Comparison of ENCODE assay signal across 9 cellular contexts in genomic region chr2:197674546-197674945, GRCh38. TPM values are rescaled to one million over a fixed set of nuclear protein-coding genes. Genes with fewer than 3 reads are reported as not detected.
DNase-seq lines count a peak whose midpoint lies in the region; ATAC-seq and TF ChIP-seq lines count a peak whose summit lies in the region.
"Had no signal": no experiment of that assay in that cellular context is flagged by ENCODE, and none has a peak within 500 bp of the region (broad histone marks: within the 10 kb centered on the region; RNA-seq: fewer than 3 reads in every experiment).

No MANE protein-coding gene starts in this region.

- peaks cover 14% of the 10 kb centered on the region for H3K36me3 Mint-ChIP-seq in neural crest cell (ENCODE audit: low read depth)
- H3K36me3 Mint-ChIP-seq: activated CD8-positive, alpha-beta memory T cell treated with anti-CD3 and anti-CD28 coated beads, Interleukin-2, amount 10 ng/mL, durations not matched to agents 7 days and 5 days had no signal

- H3K4me3 ChIP-seq in adipocyte (ENCODE audit: low read length) = peak overlapping the region; percentile 87
- peak overlapping the region; percentile 54 to 63 for H3K4me3 ChIP-seq in foreskin fibroblast (ENCODE audit: low read depth in 1 of 2, low read length in 2 of 2)
- H3K4me3 ChIP-seq in uterus = peak overlapping the region; percentile 16 to 40

- peaks cover 26% of the 10 kb centered on the region for H3K4me1 ChIP-seq in adipocyte (ENCODE audit: control insufficient read depth, insufficient read depth, low read length)
- no peaks in the 10 kb centered on the region for H3K4me1 ChIP-seq in uterus

- H3K9ac ChIP-seq in adipocyte (ENCODE audit: low read length) = peak overlapping the region; percentile 87

- no peak for TF ChIP-seq CTCF in foreskin fibroblast (IDR thresholded peaks at IDR 0.05; ENCODE audit: low read depth, low read length)
- TF ChIP-seq CTCF in neural crest cell (conservative IDR thresholded peaks at IDR 0.05) = no peak
- no peak for TF ChIP-seq CTCF in uterus (IDR thresholded peaks at IDR 0.05)

- peak overlapping the region; percentile 52 to 88 for H3K27ac ChIP-seq in uterus

- intact Hi-C loops in uterus (cut with DNase I; ENCODE audit: low total_unique reads) = no loop called here

- H3K36me3 ChIP-seq in adipocyte (ENCODE audit: control insufficient read depth, insufficient read depth, low read length, severe bottlenecking) = no peaks in the 10 kb centered on the region
- H3K36me3 ChIP-seq in uterus = no peaks in the 10 kb centered on the region

- H3K27me3 ChIP-seq in adipocyte (replicated peaks; ENCODE audit: control insufficient read depth, insufficient read depth, low read length) (no peaks in the 10 kb centered on the region), uterus (no peaks in the 10 kb centered on the region)

- DNase-seq in adipocyte (ENCODE audit: low read depth) (peak; percentile 78), foreskin fibroblast (peak in 1 of 2 donors; percentile 55), neural crest cell (ENCODE audit: low read depth, low spot score) (no peak), uterus (no peak), NCI-H2227 (lab: John Stamatoyannopoulos, UW; ENCODE audit: unreplicated experiment) (no peak)
- DNase-seq: activated CD8-positive, alpha-beta memory T cell treated with anti-CD3 and anti-CD28 coated beads, Interleukin-2, amount 10 ng/mL, durations not matched to agents 7 days and 5 days; naive B cell had no signal

- ATAC-seq in HG02973 (IDR thresholded peaks at IDR 0.05; ENCODE audit: unreplicated experiment) (no peak), GM18870 (IDR thresholded peaks at IDR 0.05; ENCODE audit: unreplicated experiment) (no peak)
- ATAC-seq: activated CD8-positive, alpha-beta memory T cell treated with anti-CD3 and anti-CD28 coated beads, Interleukin-2, amount 10 ng/mL, durations not matched to agents 7 days and 5 days had no signal

- H3K9me3 ChIP-seq in adipocyte (ENCODE audit: control insufficient read depth, low read length) = no peaks in the 10 kb centered on the region
- no peaks in the 10 kb centered on the region for H3K9me3 ChIP-seq in uterus

- no peak overlapping the region for H3K27ac Mint-ChIP-seq in neural crest cell (ENCODE audit: unreplicated experiment)
- H3K27ac Mint-ChIP-seq: activated CD8-positive, alpha-beta memory T cell treated with anti-CD3 and anti-CD28 coated beads, Interleukin-2, amount 10 ng/mL, durations not matched to agents 7 days and 5 days; naive B cell had no signal

- H3K9me3 Mint-ChIP-seq in neural crest cell = peaks cover 6% of the 10 kb centered on the region

- H3K27me3 Mint-ChIP-seq in neural crest cell (ENCODE audit: low read depth) = no peaks in the 10 kb centered on the region

- TF ChIP-seq POLR2A in uterus (IDR thresholded peaks at IDR 0.05) = no peak

- peaks cover 58% of the 10 kb centered on the region for H3K4me1 Mint-ChIP-seq in neural crest cell
- H3K4me1 Mint-ChIP-seq: activated CD8-positive, alpha-beta memory T cell treated with anti-CD3 and anti-CD28 coated beads, Interleukin-2, amount 10 ng/mL, durations not matched to agents 7 days and 5 days; naive B cell had no signal

- peak overlapping the region; percentile 91 for H3K4me3 Mint-ChIP-seq in neural crest cell
- H3K4me3 Mint-ChIP-seq: activated CD8-positive, alpha-beta memory T cell treated with anti-CD3 and anti-CD28 coated beads, Interleukin-2, amount 10 ng/mL, durations not matched to agents 7 days and 5 days; naive B cell had no signal

RNA-seq across cellular contexts. Expression of gene RFTN2, which starts 0.8 kb away (rescaled TPM):
- total RNA-seq in neural crest cell (16.0 and 20.6 TPM in 2 replicates), uterus (10 to 100 TPM in 2 of 4 donors, 1 to 10 TPM in 2; 2.0 to 26.7 (median 9.5) TPM)
- total RNA-seq: activated CD8-positive, alpha-beta memory T cell treated with anti-CD3 and anti-CD28 coated beads, Interleukin-2, amount 10 ng/mL, durations not matched to agents 7 days and 5 days had no signal

RNA-seq across cellular contexts. Expression of gene MARS2, which starts 30.6 kb away (rescaled TPM):
- total RNA-seq in neural crest cell (15.9 and 16.0 TPM in 2 replicates), uterus (10 to 100 TPM in 1 of 4 donors, 1 to 10 TPM in 2, not detected in 1; 4.7 to 17.9 (median 8.0) TPM)

Comparison
In these comparisons a context has a peak if more than half of its experiments do, and no peak if none do; other contexts are left out.
1. H3K4me3 ChIP-seq: peak in every context shown above with its lines; median percentile 87 in adipocyte; 58 in foreskin fibroblast; 28 in uterus.